9 cellular contexts compared by ENCODE assay signal in the genomic region with DNA sequence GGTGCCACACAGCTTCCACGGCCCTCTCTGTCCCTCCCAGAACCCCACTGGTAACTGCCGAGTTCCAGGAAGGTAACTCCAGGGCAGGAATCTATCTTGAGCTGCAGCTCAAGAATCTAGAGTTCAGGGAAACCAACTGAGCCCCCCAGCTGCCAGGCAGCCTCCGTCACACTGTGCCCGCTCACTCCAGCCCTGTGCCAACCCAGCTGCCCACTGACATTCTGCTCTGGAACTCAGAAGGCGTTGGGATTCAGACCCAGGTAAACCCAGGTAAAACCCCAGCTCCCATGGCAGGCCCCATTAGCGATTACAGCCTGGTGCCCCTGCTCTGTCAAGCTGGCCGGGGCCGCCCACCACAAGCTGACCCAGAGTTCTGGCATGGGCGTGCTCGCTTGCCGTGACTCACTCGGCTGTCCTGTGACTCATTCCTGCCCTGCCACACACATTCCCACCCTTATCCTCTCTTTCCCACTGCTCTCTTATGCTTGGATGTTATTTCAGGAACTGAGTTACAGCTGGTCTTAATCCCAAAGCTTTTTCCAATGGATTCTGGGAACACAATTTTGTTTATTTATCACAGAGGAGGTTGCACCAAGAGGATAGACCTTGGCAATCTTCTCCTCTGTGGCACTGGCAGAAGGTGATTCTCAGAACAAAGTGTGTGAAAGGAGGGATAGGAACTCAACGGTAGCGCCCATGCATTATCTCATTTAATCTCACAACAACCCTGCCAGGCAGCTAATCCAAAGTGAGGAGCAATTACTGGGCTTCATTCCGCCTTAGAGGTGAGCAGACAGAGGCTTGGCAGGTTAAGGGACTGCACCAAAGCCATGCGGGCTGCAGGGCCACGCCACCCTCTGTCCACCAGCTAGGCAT. TPM values are rescaled to one million over a fixed set of nuclear protein-coding genes. Genes with fewer than 3 reads are reported as not detected.
DNase-seq lines count a peak whose midpoint lies in the region; TF ChIP-seq lines count a peak whose summit lies in the region.
"Had no signal": no experiment of that assay in that cellular context is flagged by ENCODE, and none has a peak within 500 bp of the region (broad histone marks: within the 10 kb centered on the region; RNA-seq: fewer than 3 reads in every experiment).

No MANE protein-coding gene starts in this region.

- H3K4me3 Mint-ChIP-seq in endodermal cell = no peak overlapping the region
- H3K4me3 Mint-ChIP-seq: T-helper 1 cell treated with Interleukin-12 subunit alpha and Interleukin-12 subunit beta and Interleukin-4 antibody, amounts not matched to agents 30 μg/mL and 1 μg/mL, for 36 hours had no signal

- H3K27ac Mint-ChIP-seq in endodermal cell = peak overlapping the region; percentile 71

- no peaks in the 10 kb centered on the region for H3K9me3 Mint-ChIP-seq in endodermal cell
- H3K9me3 Mint-ChIP-seq: T-helper 1 cell treated with Interleukin-12 subunit alpha and Interleukin-12 subunit beta and Interleukin-4 antibody, amounts not matched to agents 30 μg/mL and 1 μg/mL, for 36 hours had no signal

- peaks cover 36% of the 10 kb centered on the region for H3K4me1 Mint-ChIP-seq in endodermal cell

- TF ChIP-seq CTCF in endodermal cell (conservative IDR thresholded peaks at IDR 0.05) = no peak

- H3K27me3 ChIP-seq in ACC112 (ENCODE audit: insufficient read depth, low read length) (no peaks in the 10 kb centered on the region), endodermal cell (ENCODE audit: control insufficient read depth, insufficient read depth, low read length, poor library complexity, severe bottlenecking) (no peaks in the 10 kb centered on the region), muscle layer of duodenum (ENCODE audit: low read depth, low read length) (no peaks in the 10 kb centered on the region)

- H3K4me3 ChIP-seq in ACC112 (ENCODE audit: low read depth, low read length) (peak overlapping the region; percentile 33; the same call in 1 of the 2 replicates), endodermal cell (ENCODE audit: low read length) (no peak overlapping the region), muscle layer of duodenum (ENCODE audit: low read depth in 1 of 2, low read length in 2 of 2) (no peak overlapping the region)

- H3K9ac ChIP-seq in endodermal cell (ENCODE audit: extremely low read depth, low read length, poor library complexity, severe bottlenecking) = no peak overlapping the region

- no peaks in the 10 kb centered on the region for H3K27me3 Mint-ChIP-seq in endodermal cell (ENCODE audit: insufficient read depth)

- H3K4me1 ChIP-seq in ACC112 (ENCODE audit: control insufficient read depth, insufficient read depth, low read length, unreplicated experiment) = peaks cover 53% of the 10 kb centered on the region
- peaks cover 36% of the 10 kb centered on the region for H3K4me1 ChIP-seq in endodermal cell (ENCODE audit: control insufficient read depth, insufficient read depth, low read length)
- peaks cover 18% of the 10 kb centered on the region in 2 donors for H3K4me1 ChIP-seq in muscle layer of duodenum (ENCODE audit: control insufficient read depth in 1 of 2, insufficient read depth in 2 of 2, low read length in 2 of 2)

- H3K27ac ChIP-seq in ACC112 (ENCODE audit: low read depth, low read length) (peak overlapping the region; percentile 84), endodermal cell (ENCODE audit: low read depth, low read length) (no peak overlapping the region), muscle layer of duodenum (ENCODE audit: low read length) (peak overlapping the region; percentile 75)

- 81% methylated on average over 10 to 17 of the region's 17 CpGs for WGBS in endodermal cell (ENCODE audit: insufficient coverage in 1 of 2, insufficient read length in 1 of 2), 2 experiments

- H3K9me3 ChIP-seq in endodermal cell (ENCODE audit: control insufficient read depth, low read length) (no peaks in the 10 kb centered on the region), muscle layer of duodenum (ENCODE audit: control insufficient read depth in 1 of 2, low read length in 2 of 2) (no peaks in the 10 kb centered on the region)

- H3K36me3 Mint-ChIP-seq in endodermal cell (ENCODE audit: low read depth) = no peaks in the 10 kb centered on the region

- H2AFZ ChIP-seq in ACC112 (ENCODE audit: low read length, unreplicated experiment) = no peak overlapping the region

- H3K79me2 ChIP-seq in ACC112 (ENCODE audit: control insufficient read depth, insufficient read depth, low read length, unreplicated experiment) = peaks cover 8% of the 10 kb centered on the region

- H3K36me3 ChIP-seq in ACC112 (ENCODE audit: insufficient read depth, low read length) = no peaks in the 10 kb centered on the region
- H3K36me3 ChIP-seq in endodermal cell (ENCODE audit: control insufficient read depth, insufficient read depth, low read length) = no peaks in the 10 kb centered on the region
- H3K36me3 ChIP-seq in muscle layer of duodenum (ENCODE audit: control insufficient read depth in 1 of 2, insufficient read depth in 2 of 2, low read length in 2 of 2) = no peaks in the 10 kb centered on the region

- DNase-seq in NCI-H460 (ENCODE audit: extremely low read depth, low read depth) = peak; percentile 64
- peak; percentile 60 for DNase-seq in endodermal cell
- no peak for DNase-seq in activated naive CD4-positive, alpha-beta T cell treated with Interleukin-2 at 50 U/mL for 16 hours
- DNase-seq in NCI-H2227 (lab: John Stamatoyannopoulos, UW; ENCODE audit: unreplicated experiment) = no peak
- DNase-seq in activated CD8-positive, alpha-beta memory T cell treated with anti-CD3 and anti-CD28 coated beads, Interleukin-2, amount 50 U/mL, for 4 hours = no peak
- DNase-seq in inferior parietal cortex (ENCODE audit: extremely low spot score) = no peak

RNA-seq across cellular contexts. Expression of a gene that starts 33.2 kb away (rescaled TPM):
- 2.7 and 4.0 TPM in 2 replicates for total RNA-seq in NCI-H460 (2014; rRNA removed; shearing (Covaris generic))
- 1.1 and 2.6 TPM in 2 replicates for polyA plus RNA-seq in NCI-H460 (2014; cell fraction: nucleus; rRNA removed)
- 1 to 10 TPM; 1.0 to 5.2 TPM for total RNA-seq in endodermal cell
- 0.61 TPM for polyA plus RNA-seq in endodermal cell (2013, experiment 1 of 2)
- polyA plus RNA-seq in endodermal cell (2013, experiment 2 of 2) = 0.87 TPM

RNA-seq across cellular contexts. Expression of a gene that starts 51.6 kb away (rescaled TPM):
- 52.1 and 56.4 TPM in 2 replicates for total RNA-seq in NCI-H460 (2014; rRNA removed; shearing (Covaris generic))
- 48.2 and 73.8 TPM in 2 replicates for polyA plus RNA-seq in NCI-H460 (2014; cell fraction: nucleus; rRNA removed)
- 10 to 100 TPM; 62.4 to 63.4 TPM for total RNA-seq in endodermal cell
- 73.3 TPM for polyA plus RNA-seq in endodermal cell (2013, experiment 1 of 2)
- polyA plus RNA-seq in endodermal cell (2013, experiment 2 of 2) = 69.6 TPM

Comparison
In these comparisons a context has a peak if more than half of its experiments do, and no peak if none do; other contexts are left out.
1. DNase-seq: peak in NCI-H460 (single experiment) and endodermal cell (single experiment); none in activated naive CD4-positive, alpha-beta T cell treated with Interleukin-2 at 50 U/mL for 16 hours (single experiment), NCI-H2227 (single experiment), activated CD8-positive, alpha-beta memory T cell treated with anti-CD3 and anti-CD28 coated beads, Interleukin-2, amount 50 U/mL, for 4 hours (single experiment) and inferior parietal cortex (single experiment).